In the genomic region with DNA sequence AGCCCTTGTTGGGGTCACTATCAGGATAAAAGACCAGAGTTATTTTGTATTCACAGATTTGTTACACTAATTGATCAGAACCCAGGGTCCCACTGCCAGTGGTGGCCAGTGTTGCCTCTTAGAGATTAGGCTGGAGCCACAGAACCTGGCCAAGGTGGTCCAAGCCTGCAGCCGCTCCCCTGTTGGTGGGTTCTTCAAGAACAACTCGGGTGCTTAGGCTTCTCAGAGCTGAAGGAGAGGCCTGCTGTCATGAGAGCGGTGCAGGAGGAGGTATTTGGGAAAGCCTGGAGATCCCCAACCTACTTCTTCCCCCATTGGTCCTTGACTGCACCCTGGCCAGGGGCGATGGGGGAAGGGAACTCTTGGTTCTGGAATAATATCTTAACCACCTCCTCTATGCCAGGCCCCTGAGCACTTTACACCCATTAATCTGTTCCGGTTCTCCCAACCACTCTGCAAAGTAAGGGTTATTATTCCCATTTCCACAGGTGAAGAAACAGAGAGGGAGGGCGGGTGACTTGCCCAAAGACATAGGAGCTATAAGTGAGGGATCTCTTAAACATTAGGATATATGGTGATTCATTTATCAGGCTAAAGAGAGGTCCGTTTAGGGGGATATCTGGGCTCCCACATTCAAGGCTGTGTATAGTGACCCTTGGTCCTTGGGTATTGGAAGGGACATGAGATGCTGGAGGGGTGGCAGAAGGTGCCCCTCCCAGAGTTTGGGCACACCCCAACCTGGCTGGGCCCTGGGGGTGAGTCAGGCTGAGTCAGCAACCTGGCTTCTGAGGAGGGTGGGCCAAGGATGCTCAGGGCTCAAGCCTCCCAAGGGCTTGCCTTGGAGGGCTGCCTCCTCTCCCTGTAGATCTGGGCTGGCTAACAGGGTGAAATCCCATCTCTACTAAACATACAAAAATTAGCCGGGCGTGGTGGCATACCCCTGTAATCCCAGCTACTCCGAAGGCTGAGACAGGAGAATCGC, we compare ENCODE assay signal across 9 cellular contexts. TPM values are rescaled to one million over a fixed set of nuclear protein-coding genes. Genes with fewer than 3 reads are reported as not detected.
DNase-seq lines count a peak whose midpoint lies in the region; ATAC-seq and TF ChIP-seq lines count a peak whose summit lies in the region.
"Had no signal": no experiment of that assay in that cellular context is flagged by ENCODE, and none has a peak within 500 bp of the region (broad histone marks: within the 10 kb centered on the region; RNA-seq: fewer than 3 reads in every experiment).

No MANE protein-coding gene starts in this region.

- no peak for TF ChIP-seq POLR2A in heart left ventricle (IDR thresholded peaks at IDR 0.05)

- peak overlapping the region; percentile 72 for H3K9ac ChIP-seq in mammary epithelial cell (ENCODE audit: insufficient read depth, low read length)
- no peak overlapping the region for H3K9ac ChIP-seq in mesendoderm (ENCODE audit: low read length)

- no peak overlapping the region for H2BK15ac ChIP-seq in mesendoderm (replicated peaks; ENCODE audit: low read depth)

- BruUV-seq in mammary epithelial cell (replicated peaks; lab: Mats Ljungman, UMichigan) = TSS peak; percentile 13

- in situ Hi-C loops in mammary epithelial cell (cut with MboI; ENCODE audit: low sequenced_read_pairs in 2 of 2) = loop anchor here in 1 of 2 donors (5.0 kb wide), 2 partner anchors 34 to 99 kb away; no protein-coding TSS in a partner anchor

- TF ChIP-seq CTCF in heart left ventricle (IDR thresholded peaks at IDR 0.05) (no peak), mammary epithelial cell (conservative IDR thresholded peaks at IDR 0.05 in 1 of 2, IDR thresholded peaks at IDR 0.05 in 1 of 2; ENCODE audit: extremely low read depth in 1 of 2, insufficient read depth in 1 of 2, low read depth in 1 of 2, low read length in 2 of 2) (no peak)

- peak overlapping the region; percentile 71 for H3K4me2 ChIP-seq in mammary epithelial cell (ENCODE audit: insufficient read depth, low read depth, low read length)
- H3K4me2 ChIP-seq in mesendoderm (ENCODE audit: low read length) = no peak overlapping the region

- H3K79me2 ChIP-seq in mammary epithelial cell (ENCODE audit: insufficient read depth, low read length) (peaks cover 39% of the 10 kb centered on the region), mesendoderm (ENCODE audit: control insufficient read depth, insufficient read depth, low read length) (peaks cover 4% of the 10 kb centered on the region)

- H3K27me3 ChIP-seq in heart left ventricle = peaks cover 0 to 25% (median 4%) of the 10 kb centered on the region in 9 donors
- no peaks in the 10 kb centered on the region for H3K27me3 ChIP-seq in mammary epithelial cell (ENCODE audit: insufficient read depth, low read length)
- H3K27me3 ChIP-seq in mesendoderm (ENCODE audit: insufficient read depth, low read length, poor library complexity) = no peaks in the 10 kb centered on the region
- peaks cover 0 to under 1% of the 10 kb centered on the region in 2 donors for H3K27me3 ChIP-seq in aorta (ENCODE audit: control insufficient read depth in 1 of 2, insufficient read depth in 2 of 2, low read length in 1 of 2)
- peaks cover 20% of the 10 kb centered on the region for H3K27me3 ChIP-seq in SJCRH30

- H2BK5ac ChIP-seq in mesendoderm (ENCODE audit: low read length) = peak overlapping the region; percentile 46

- H4K5ac ChIP-seq in mesendoderm (ENCODE audit: low read length) = no peak overlapping the region

- H3K4me3 ChIP-seq in heart left ventricle (no peak overlapping the region), mammary epithelial cell (replicated peaks in 1 of 3; ENCODE audit: insufficient read depth in 1 of 3, low read depth in 2 of 3, low read length in 3 of 3) (peak overlapping the region in 2 of 3 experiments; percentile 4 to 9), mesendoderm (ENCODE audit: low read length) (no peak overlapping the region), aorta (ENCODE audit: low read length in 2 of 2) (no peak overlapping the region), SJCRH30 (no peak overlapping the region)

- H3K9me3 ChIP-seq in heart left ventricle (no peaks in the 10 kb centered on the region), mammary epithelial cell (replicated peaks; ENCODE audit: insufficient read depth, low read length) (no peaks in the 10 kb centered on the region), aorta (ENCODE audit: control insufficient read depth, low read length) (no peaks in the 10 kb centered on the region), SJCRH30 (replicated peaks) (no peaks in the 10 kb centered on the region)

- CTCF ChIA-PET in mammary epithelial cell (lab: Charles Lee; ENCODE audit: low non-redundant PET) = interaction anchor here (0.6 to 0.8 kb wide), 5 partner anchors 12 to 100 kb away, joined by 3 to 4 read pairs (median 4); no protein-coding TSS in a partner anchor

- H2BK120ac ChIP-seq in mesendoderm (ENCODE audit: low read depth, low read length) = no peak overlapping the region

- H3K27ac ChIP-seq in heart left ventricle = peak overlapping the region; percentile 58 to 89 (median 78)
- H3K27ac ChIP-seq in mammary epithelial cell (ENCODE audit: insufficient read depth, low read depth, low read length) = peak overlapping the region; percentile 96
- peak overlapping the region; percentile 47 for H3K27ac ChIP-seq in mesendoderm (ENCODE audit: low read depth, low read length)
- peak overlapping the region; percentile 8 to 70 for H3K27ac ChIP-seq in aorta (ENCODE audit: low read depth in 1 of 2, low read length in 2 of 2)
- H3K27ac ChIP-seq in SJCRH30 = no peak overlapping the region

- no peak overlapping the region for H2AK5ac ChIP-seq in mesendoderm (ENCODE audit: low read length)

- no peaks in the 10 kb centered on the region for H3K36me3 ChIP-seq in heart left ventricle
- H3K36me3 ChIP-seq in mammary epithelial cell (ENCODE audit: insufficient read depth, low read length) = peaks cover 5% of the 10 kb centered on the region
- H3K36me3 ChIP-seq in mesendoderm (ENCODE audit: control insufficient read depth, insufficient read depth, low read length) = no peaks in the 10 kb centered on the region
- H3K36me3 ChIP-seq in aorta (ENCODE audit: control insufficient read depth in 1 of 2, insufficient read depth in 2 of 2, low read length in 1 of 2) = no peaks in the 10 kb centered on the region
- no peaks in the 10 kb centered on the region for H3K36me3 ChIP-seq in SJCRH30

- H3K4me1 ChIP-seq in heart left ventricle (peaks cover 13 to 73% (median 51%) of the 10 kb centered on the region in 12 donors), mammary epithelial cell (ENCODE audit: insufficient read depth, low read length) (peaks cover 79% of the 10 kb centered on the region), mesendoderm (ENCODE audit: control insufficient read depth, low read depth, low read length) (peaks cover 15% of the 10 kb centered on the region), aorta (ENCODE audit: control insufficient read depth in 1 of 2, insufficient read depth in 2 of 2, low read length in 2 of 2) (no peaks in the 10 kb centered on the region), SJCRH30 (peaks cover 17% of the 10 kb centered on the region)

- ATAC-seq in heart left ventricle = no peak
- ATAC-seq in Right ventricle myocardium superior (ENCODE audit: poor library complexity) = no peak
- no peak for ATAC-seq in aorta (ENCODE audit: low FRiP score)
- ATAC-seq in HG02759 (IDR thresholded peaks at IDR 0.05; ENCODE audit: unreplicated experiment) = no peak

- intact Hi-C loops in heart left ventricle (cut with DNase I) (loop anchor here in 9 of 10 donors (1.0 to 10.0 kb wide), 10 partner anchors 34 to 100 kb away; no protein-coding TSS in a partner anchor), Right ventricle myocardium superior (cut with DNase I) (loop anchor here (5.0 kb wide), 1 partner anchor 99 kb away; no protein-coding TSS in a partner anchor), mammary epithelial cell (cut with micrococcal nuclease) (loop anchor here (1.0 to 5.0 kb wide), 3 partner anchors 10 to 146 kb away; partner anchors contain the start of gene GPN2), aorta (cut with DNase I) (loop anchor here (5.0 kb wide), 2 partner anchors 34 to 99 kb away; no protein-coding TSS in a partner anchor)

- peak overlapping the region; percentile 46 for H3K18ac ChIP-seq in mesendoderm (ENCODE audit: low read length)

- H3K23ac ChIP-seq in mesendoderm (ENCODE audit: low read length) = no peak overlapping the region

- no peak for DNase-seq in heart left ventricle
- DNase-seq in Right ventricle myocardium superior = no peak
- peak; percentile 90 for DNase-seq in mammary epithelial cell
- peak; percentile 64 for DNase-seq in mesendoderm
- no peak for DNase-seq in aorta
- no peak for DNase-seq in NCI-H1436 treated with DMSO at 0.1 percent for 48 hours (lab: John Stamatoyannopoulos, UW)
- DNase-seq in SJCRH30 = no peak

- H3K79me1 ChIP-seq in mesendoderm (ENCODE audit: low read length) = peaks cover 7% of the 10 kb centered on the region

- WGBS in heart left ventricle, 4 donors = 90 to 94% (median 91%) methylated on average over 11 of the region's 11 CpGs
- 14% methylated on average over 10 of the region's 11 CpGs for WGBS in mammary epithelial cell (ENCODE audit: low coverage, missing lambda C conversion rate)
- no CpG with 5 or more reads among the region's 11 CpGs for WGBS in mesendoderm (ENCODE audit: extremely low coverage, insufficient coverage, low lambda C conversion rate)
- WGBS in aorta, 2 donors = 63 to 67% methylated on average over 11 of the region's 11 CpGs

- peak overlapping the region; percentile 28 for H3K4ac ChIP-seq in mesendoderm (ENCODE audit: low read depth, low read length)

- peak overlapping the region; percentile 58 for H3K56ac ChIP-seq in mesendoderm (ENCODE audit: low read length)

- H4K8ac ChIP-seq in mesendoderm (ENCODE audit: low read depth, low read length) = no peak overlapping the region

- H2AFZ ChIP-seq in mammary epithelial cell (ENCODE audit: low read depth, low read length) = no peak overlapping the region

- no peaks in the 10 kb centered on the region for H4K20me1 ChIP-seq in mammary epithelial cell (ENCODE audit: insufficient read depth, low read length)

- dilution Hi-C loops in mammary epithelial cell (cut with HindIII; ENCODE audit: low sequenced_read_pairs) = loop anchor here (5.0 kb wide), 2 partner anchors 34 to 36 kb away; partner anchors contain the start of gene KDF1

RNA-seq across cellular contexts. Expression of gene TRNP1, which starts 5.1 kb away (rescaled TPM):
- total RNA-seq in heart left ventricle = 10 to 100 TPM; 16.6 to 68.5 (median 21.7) TPM
- 10 to 100 TPM; 18.4 to 38.9 TPM for polyA plus RNA-seq in heart left ventricle
- 31.7 TPM for total RNA-seq in Right ventricle myocardium superior
- 100 to 1,000 TPM in 1 of 2 donors, 10 to 100 TPM in 1; 99.0 to 142 TPM for total RNA-seq in mammary epithelial cell
- 196 TPM for polyA plus RNA-seq in mammary epithelial cell
- polyA minus RNA-seq in mammary epithelial cell = 75.9 TPM
- 20.9 TPM for polyA plus RNA-seq in mesendoderm (2013, experiment 1 of 2)
- polyA plus RNA-seq in mesendoderm (2013, experiment 2 of 2) = 21.5 TPM
- total RNA-seq in aorta = 10 to 100 TPM; 15.0 to 16.3 TPM
- 10 to 100 TPM; 15.2 to 30.8 TPM for polyA plus RNA-seq in aorta
- total RNA-seq in SJCRH30 (2014; rRNA removed; shearing (Covaris generic)) = 0.42 and 0.81 TPM in 2 replicates

RNA-seq across cellular contexts. Expression of gene TENT5B, which starts 14.0 kb away (rescaled TPM):
- 10 to 100 TPM in 8 of 9 donors, 1 to 10 TPM in 1; 9.1 to 78.4 (median 32.6) TPM for total RNA-seq in heart left ventricle
- 10 to 100 TPM; 19.8 to 62.2 TPM for polyA plus RNA-seq in heart left ventricle
- 34.6 TPM for total RNA-seq in Right ventricle myocardium superior
- 10 to 100 TPM; 23.4 to 50.7 TPM for total RNA-seq in mammary epithelial cell
- 21.8 TPM for polyA plus RNA-seq in mammary epithelial cell
- 24.1 TPM for polyA minus RNA-seq in mammary epithelial cell
- 26.2 TPM for polyA plus RNA-seq in mesendoderm (2013, experiment 1 of 2)
- 28.4 TPM for polyA plus RNA-seq in mesendoderm (2013, experiment 2 of 2)
- 10 to 100 TPM; 20.6 to 73.9 TPM for total RNA-seq in aorta
- polyA plus RNA-seq in aorta = 10 to 100 TPM; 10.4 to 23.7 TPM
- total RNA-seq in SJCRH30 (2014; rRNA removed; shearing (Covaris generic)) = 0.04 and 0.10 TPM in 2 replicates

RNA-seq across cellular contexts. Expression of gene KDF1, which starts 38.3 kb away (rescaled TPM):
- under 1 TPM in 2 of 9 donors, not detected in 7; 0.12 to 0.45 TPM for total RNA-seq in heart left ventricle
- under 1 TPM in 1 of 2 donors, not detected in 1; 0.03 TPM for polyA plus RNA-seq in heart left ventricle
- total RNA-seq in Right ventricle myocardium superior = 0.35 TPM
- 10 to 100 TPM; 15.2 to 24.7 TPM for total RNA-seq in mammary epithelial cell
- polyA plus RNA-seq in mammary epithelial cell = 26.4 TPM
- 25.0 TPM for polyA minus RNA-seq in mammary epithelial cell
- 9.8 TPM for polyA plus RNA-seq in mesendoderm (2013, experiment 1 of 2)
- polyA plus RNA-seq in mesendoderm (2013, experiment 2 of 2) = 9.7 TPM
- total RNA-seq in aorta = not detected
- 1 to 10 TPM in 1 of 2 donors, under 1 TPM in 1; 0.23 to 1.6 TPM for polyA plus RNA-seq in aorta
- total RNA-seq in SJCRH30 (2014; rRNA removed; shearing (Covaris generic)) = not detected in 2 replicates
- total RNA-seq: mesenteric fat pad had no signal

Comparison
In these comparisons a context has a peak if more than half of its experiments do, and no peak if none do; other contexts are left out.
1. DNase-seq: peak in mammary epithelial cell (single experiment) and mesendoderm (single experiment); none in heart left ventricle (0 of 5), Right ventricle myocardium superior (single experiment), aorta (0 of 2), NCI-H1436 treated with DMSO at 0.1 percent for 48 hours (single experiment) and SJCRH30 (0 of 2).
2. H3K4me3 ChIP-seq: peak in mammary epithelial cell (2 of 3); none in heart left ventricle (0 of 12), mesendoderm (single experiment), aorta (0 of 2) and SJCRH30 (single experiment).
3. RNA of gene KDF1, which starts 38.3 kb away (total RNA-seq): 15.2 to 24.7 TPM in mammary epithelial cell; 0.35 TPM in Right ventricle myocardium superior (single experiment), not detected in aorta, 0.12 to 0.45 TPM in heart left ventricle and not detected in SJCRH30; every median in the first group is over 10 times any median in the second.